9 cellular contexts compared by ENCODE assay signal in genomic region chr12:53499261-53500118, GRCh38. TPM values are rescaled to one million over a fixed set of nuclear protein-coding genes. Genes with fewer than 3 reads are reported as not detected.
A peak's percentile ranks its signal among the peaks of the same experiment; 100 is the strongest.
DNase-seq lines count a peak whose midpoint lies in the region; ATAC-seq, FAIRE-seq and TF ChIP-seq lines count a peak whose summit lies in the region.
"Had no signal": no experiment of that assay in that cellular context is flagged by ENCODE, and none has a peak within 500 bp of the region (broad histone marks: within the 10 kb centered on the region; RNA-seq: fewer than 3 reads in every experiment).

MAP3K12 (minus strand) TSS chr12:53499458; CDS start chr12:53487391, 12,067 bp downstream.

- H3K36me3 Mint-ChIP-seq in activated B cell treated with CpG ODN at 0.5 μM for 24 hours (ENCODE audit: low read depth): peaks cover 9% of the 10 kb centered on the region

- peak within 1 kb of the TSS; percentile 96 for H3K27ac Mint-ChIP-seq in activated B cell treated with CpG ODN at 0.5 μM for 24 hours

- peak; percentile 56 for DNase-seq in DMS114 treated with DMSO at 0.1 percent for 48 hours (lab: John Stamatoyannopoulos, UW; ENCODE audit: unreplicated experiment)
- DNase-seq in M059J (ENCODE audit: low read depth): peak; percentile 58
- DNase-seq in activated B cell treated with CpG ODN at 0.5 μM for 24 hours: peak; percentile 57
- DNase-seq in cerebellar cortex (ENCODE audit: low spot score): peak; percentile 82
- no peak for DNase-seq in keratinocyte (ENCODE audit: low read depth, low spot score)
- DNase-seq in stimulated activated CD4-positive, alpha-beta T cell treated with anti-CD3 and anti-CD28 coated beads, Interleukin-12 subunit alpha, Interleukin-12 subunit beta, amount 100 ng/mL, for 4 hours: peak; percentile 60

- POLR2A ChIA-PET in activated B cell treated with CpG ODN at 0.5 μM for 24 hours (lab: Charles Lee): interaction anchor here (0.6 to 3.2 kb wide), 9 partner anchors 9 to 494 kb away, joined by 4 to 53 read pairs (median 10); partner anchors contain the start of genes EIF4B, PFDN5 and SP1

- CTCF ChIA-PET in activated B cell treated with CpG ODN at 0.5 μM for 24 hours (lab: Charles Lee): no interaction called here

- peaks cover 36% of the 10 kb centered on the region for H3K4me1 Mint-ChIP-seq in activated B cell treated with CpG ODN at 0.5 μM for 24 hours

- no peaks in the 10 kb centered on the region for H3K27me3 ChIP-seq in keratinocyte (ENCODE audit: control insufficient read depth, extremely low read depth, insufficient read depth, low read length)

- peaks cover 11% of the 10 kb centered on the region for H3K79me2 ChIP-seq in keratinocyte (ENCODE audit: control insufficient read depth, insufficient read depth, low read length)

- H3K27me3 Mint-ChIP-seq in activated B cell treated with CpG ODN at 0.5 μM for 24 hours: no peaks in the 10 kb centered on the region

- H3K36me3 ChIP-seq in keratinocyte (ENCODE audit: control insufficient read depth in 2 of 2, extremely low read depth in 1 of 2, insufficient read depth in 2 of 2, low read length in 2 of 2): peaks cover 2 to 7% of the 10 kb centered on the region in 2 experiments

- peaks cover 22% of the 10 kb centered on the region for H3K4me1 ChIP-seq in keratinocyte (ENCODE audit: control insufficient read depth, extremely low read depth, insufficient read depth, low read length)

- H3K9ac ChIP-seq in keratinocyte (ENCODE audit: control insufficient read depth, extremely low read depth, insufficient read depth, low read length): peak within 1 kb of the TSS; percentile 78

- no peak for FAIRE-seq in keratinocyte (lab: Jason Lieb, UNC)
- FAIRE-seq: colon had no signal

- TF ChIP-seq CTCF in activated B cell treated with CpG ODN at 0.5 μM for 24 hours (IDR thresholded peaks at IDR 0.05) (no peak), keratinocyte (optimal IDR thresholded peaks at IDR 0.05 in 1 of 3, IDR thresholded peaks at IDR 0.05 in 1 of 3, conservative IDR thresholded peaks at IDR 0.05 in 1 of 3; ENCODE audit: extremely low read depth in 1 of 3, insufficient read depth in 2 of 3, low read length in 3 of 3) (peak in 1 of 3 experiments; percentile 50)

- no peaks in the 10 kb centered on the region for H3K9me3 Mint-ChIP-seq in activated B cell treated with CpG ODN at 0.5 μM for 24 hours

- H4K20me1 ChIP-seq in keratinocyte (ENCODE audit: control insufficient read depth, extremely low read depth, insufficient read depth, low read length): no peaks in the 10 kb centered on the region

- peak within 1 kb of the TSS; percentile 79 for H3K4me2 ChIP-seq in keratinocyte (ENCODE audit: control insufficient read depth, extremely low read depth, insufficient read depth, low read depth, low read length)

- intact Hi-C loops in activated B cell treated with CpG ODN at 0.5 μM for 24 hours (cut with micrococcal nuclease): loop anchor here (1.0 to 10.0 kb wide), 7 partner anchors 48 to 455 kb away; partner anchors contain the start of genes CSAD, PFDN5, PRR13 and ZNF740

- dilution Hi-C loops in keratinocyte (cut with MboI; ENCODE audit: extremely low pct_ligation_motif_present, low sequenced_read_pairs): no loop called here

- ATAC-seq in activated B cell treated with CpG ODN at 0.5 μM for 24 hours (ENCODE audit: low read depth) (no peak), HG03139 (IDR thresholded peaks at IDR 0.05; ENCODE audit: unreplicated experiment) (no peak), HG02623 (IDR thresholded peaks at IDR 0.05; ENCODE audit: unreplicated experiment) (no peak)

- no peaks in the 10 kb centered on the region for H3K9me3 ChIP-seq in keratinocyte (ENCODE audit: control insufficient read depth, low read depth, low read length)

- peak within 1 kb of the TSS; percentile 84 for H3K27ac ChIP-seq in keratinocyte (ENCODE audit: control insufficient read depth, insufficient read depth, low read length)

- H3K4me3 ChIP-seq in keratinocyte (ENCODE audit: control insufficient read depth in 2 of 3, extremely low read depth in 1 of 3, insufficient read depth in 2 of 3, low read depth in 1 of 3, low read length in 3 of 3): peak within 1 kb of the TSS; percentile 55 to 74 (median 71)

- H3K4me3 Mint-ChIP-seq in activated B cell treated with CpG ODN at 0.5 μM for 24 hours: peak within 1 kb of the TSS; percentile 92

- peak within 1 kb of the TSS; percentile 67 for H2AFZ ChIP-seq in keratinocyte (ENCODE audit: control insufficient read depth, low read length)

- no peaks in the 10 kb centered on the region for H3K9me1 ChIP-seq in keratinocyte (ENCODE audit: control insufficient read depth, extremely low read depth, insufficient read depth, low read length)

RNA-seq across cellular contexts. Expression of gene MAP3K12, which starts in this region (rescaled TPM):
- 5.6 and 7.7 TPM in 2 replicates for total RNA-seq in M059J (2014; rRNA removed; shearing (Covaris generic))
- 3.6 and 6.0 TPM in 2 replicates for total RNA-seq in activated B cell treated with CpG ODN at 0.5 μM for 24 hours
- 8.7 to 21.8 TPM (median 13.4 TPM) in 3 replicates for polyA plus RNA-seq in keratinocyte
- polyA plus RNA-seq in keratinocyte (2011; ENCODE audit: low read depth): 5.1 TPM
- 4.5 and 5.4 TPM in 2 replicates for polyA plus RNA-seq in keratinocyte (2011; cell fraction: cytosol; rRNA removed)
- 45.3 and 68.1 TPM in 2 replicates for polyA plus RNA-seq in keratinocyte (2011; cell fraction: nucleus; rRNA removed)
- 5.9 and 7.0 TPM in 2 replicates for polyA plus RNA-seq in keratinocyte (2012; ENCODE audit: low replicate concordance)
- polyA minus RNA-seq in keratinocyte: 10.7 to 16.4 TPM (median 13.3 TPM) in 3 replicates
- polyA minus RNA-seq in keratinocyte (2011; cell fraction: cytosol; rRNA and poly(A)+ RNA removed): 6.3 TPM
- polyA minus RNA-seq in keratinocyte (2011; cell fraction: nucleus; rRNA and poly(A)+ RNA removed): 8.4 and 13.5 TPM in 2 replicates
